ENCODE assay signal across 8 cellular contexts in the genomic region with DNA sequence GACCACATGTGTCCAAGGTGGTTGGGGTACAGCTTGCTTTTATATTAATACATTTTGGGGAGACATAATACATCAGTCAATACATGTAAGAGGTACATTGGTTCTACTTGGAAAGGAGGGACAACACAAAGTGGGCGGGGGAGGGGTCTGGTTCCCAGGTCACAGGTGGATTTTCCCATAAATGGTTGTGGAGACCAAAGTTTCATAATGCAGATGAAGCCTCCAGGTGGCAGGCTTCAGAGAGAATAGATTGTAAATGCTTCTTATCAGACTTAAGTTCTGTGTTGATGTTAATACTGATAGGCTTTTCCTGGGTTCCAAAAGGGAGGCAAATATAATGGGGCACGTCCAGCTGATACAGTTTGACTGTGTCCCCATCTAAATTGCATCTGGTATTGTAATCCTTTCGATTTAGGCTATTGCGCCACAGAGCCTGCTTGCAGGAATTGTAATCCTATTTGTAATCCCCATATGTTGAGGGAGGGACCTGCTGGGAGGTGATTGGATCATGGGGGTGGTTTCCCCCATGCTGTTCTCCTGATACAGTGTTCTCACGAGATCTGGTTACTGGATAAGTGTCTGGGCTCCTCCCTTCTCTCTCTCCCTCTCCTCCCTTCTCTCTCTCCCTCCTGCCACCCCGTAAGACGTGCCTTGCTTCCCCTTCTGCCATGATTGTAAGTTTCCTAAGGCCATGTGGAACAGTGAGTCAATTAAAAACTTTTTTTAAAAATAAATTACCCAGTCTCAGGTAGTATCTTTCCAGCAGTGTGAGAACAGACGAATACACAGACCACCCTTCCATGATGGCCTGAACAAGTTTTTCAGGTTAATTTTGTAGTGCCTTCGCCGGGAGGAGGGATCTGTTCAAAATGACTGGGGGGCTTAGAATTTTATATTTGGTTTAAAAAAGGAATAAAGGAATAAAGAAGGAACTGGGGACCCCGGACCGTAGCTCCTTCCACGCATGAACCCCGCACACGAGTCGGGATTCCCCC. TPM values are rescaled to one million over a fixed set of nuclear protein-coding genes. Genes with fewer than 3 reads are reported as not detected.
DNase-seq lines count a peak whose midpoint lies in the region; ATAC-seq, FAIRE-seq and TF ChIP-seq lines count a peak whose summit lies in the region.

No MANE protein-coding gene starts in this region.

- no peaks in the 10 kb centered on the region for H3K4me1 ChIP-seq in ectodermal cell (ENCODE audit: control insufficient read depth, insufficient read depth, low read length)
- H3K4me1 ChIP-seq in naive thymus-derived CD4-positive, alpha-beta T cell (ENCODE audit: control insufficient read depth in 2 of 2, insufficient read depth in 2 of 2, low read length in 2 of 2), result peaks cover 0 to 4% of the 10 kb centered on the region in 2 donors

- H3K4me3 Mint-ChIP-seq in naive thymus-derived CD4-positive, alpha-beta T cell, result peak overlapping the region; percentile 41 to 93 (median 74)

- intact Hi-C loops in naive thymus-derived CD4-positive, alpha-beta T cell (cut with micrococcal nuclease), result no loop called here

- TF ChIP-seq CTCF in BJ (IDR thresholded peaks at IDR 0.05; ENCODE audit: insufficient read depth, low read depth, low read length), result no peak

- CTCF ChIA-PET in BJ (lab: Yijun Ruan, JAX), result no interaction called here
- CTCF ChIA-PET in naive thymus-derived CD4-positive, alpha-beta T cell (lab: Charles Lee), result no interaction called here

- ATAC-seq in naive thymus-derived CD4-positive, alpha-beta T cell, result no peak
- no peak for ATAC-seq in HG03342 (IDR thresholded peaks at IDR 0.05; ENCODE audit: unreplicated experiment)
- no peak for ATAC-seq in GM21786 (IDR thresholded peaks at IDR 0.05; ENCODE audit: unreplicated experiment)

- FAIRE-seq in H54 (lab: Jason Lieb, UNC), result peak; percentile 20

- DNase-seq in BJ (ENCODE audit: low read depth) (peak; percentile 49), H54 (ENCODE audit: insufficient read length, low spot score) (peak; percentile 20), GOT3 (lab: John Stamatoyannopoulos, UW) (no peak)
- DNase-seq in naive thymus-derived CD4-positive, alpha-beta T cell, result no peak

- POLR2A ChIA-PET in BJ (lab: Charles Lee), result no interaction called here
- POLR2A ChIA-PET in naive thymus-derived CD4-positive, alpha-beta T cell (lab: Charles Lee), result no interaction called here

- TF ChIP-seq POLR2A in H54 (IDR thresholded peaks at IDR 0.05; ENCODE audit: low read depth, low read length), result no peak

- no peak overlapping the region for H3K27ac Mint-ChIP-seq in naive thymus-derived CD4-positive, alpha-beta T cell

- H3K9me3 ChIP-seq in ectodermal cell (ENCODE audit: control insufficient read depth, low read length), result no peaks in the 10 kb centered on the region
- H3K9me3 ChIP-seq in naive thymus-derived CD4-positive, alpha-beta T cell (ENCODE audit: control insufficient read depth in 2 of 3, low read length in 3 of 3), result no peaks in the 10 kb centered on the region

- H3K36me3 Mint-ChIP-seq in naive thymus-derived CD4-positive, alpha-beta T cell, result peaks cover 0 to 9% (median 4%) of the 10 kb centered on the region in 5 donors

- peaks cover 20 to 52% (median 42%) of the 10 kb centered on the region in 5 donors for H3K27me3 Mint-ChIP-seq in naive thymus-derived CD4-positive, alpha-beta T cell

- 17 to 22% methylated on average over 16 of the region's 16 CpGs for WGBS in ectodermal cell, 2 experiments

- peaks cover 0 to 9% (median 1%) of the 10 kb centered on the region in 11 donors for H3K9me3 Mint-ChIP-seq in naive thymus-derived CD4-positive, alpha-beta T cell

- H3K27me3 ChIP-seq in BJ (ENCODE audit: control insufficient read depth, insufficient read depth, low read length) (no peaks in the 10 kb centered on the region), ectodermal cell (ENCODE audit: control insufficient read depth, insufficient read depth, low read length, poor library complexity, severe bottlenecking) (peaks cover 55% of the 10 kb centered on the region)
- peaks cover 0 to 11% of the 10 kb centered on the region in 2 donors for H3K27me3 ChIP-seq in naive thymus-derived CD4-positive, alpha-beta T cell (ENCODE audit: control insufficient read depth in 2 of 2, insufficient read depth in 2 of 2, low read length in 2 of 2)

- no peak overlapping the region for H3K27ac ChIP-seq in ectodermal cell (ENCODE audit: insufficient read depth, low read depth, low read length, poor library complexity, severe bottlenecking)
- H3K27ac ChIP-seq in naive thymus-derived CD4-positive, alpha-beta T cell (ENCODE audit: low read depth, low read length), result no peak overlapping the region

- peaks cover 3 to 22% (median 14%) of the 10 kb centered on the region in 7 donors for H3K4me1 Mint-ChIP-seq in naive thymus-derived CD4-positive, alpha-beta T cell

- peak overlapping the region; percentile 60 for H3K4me3 ChIP-seq in BJ (ENCODE audit: low read depth, low read length)
- peak overlapping the region; percentile 50 for H3K4me3 ChIP-seq in ectodermal cell (ENCODE audit: insufficient read depth, low read depth, low read length)
- peak overlapping the region; percentile 17 for H3K4me3 ChIP-seq in naive thymus-derived CD4-positive, alpha-beta T cell (ENCODE audit: low read length)

- H3K36me3 ChIP-seq in BJ (ENCODE audit: control insufficient read depth, insufficient read depth, low read length), result no peaks in the 10 kb centered on the region
- no peaks in the 10 kb centered on the region for H3K36me3 ChIP-seq in ectodermal cell (ENCODE audit: control insufficient read depth, insufficient read depth, low read length)
- no peaks in the 10 kb centered on the region for H3K36me3 ChIP-seq in naive thymus-derived CD4-positive, alpha-beta T cell (ENCODE audit: control insufficient read depth in 2 of 3, insufficient read depth in 3 of 3, low read length in 3 of 3)

TF ChIP-seq in PFSK-1, 5 proteins besides CTCF, POLR2A, EP300 and RAD21:
- TF ChIP-seq TAF1 (IDR thresholded peaks at IDR 0.05; ENCODE audit: borderline replicate concordance, insufficient read depth, low read length) (peak; percentile 61; the same call in 1 of the 2 replicates), FOXP2 (optimal IDR thresholded peaks at IDR 0.05; ENCODE audit: borderline replicate concordance, extremely low read depth, extremely low read length, insufficient read depth) (no peak), POLR2AphosphoS5 (IDR thresholded peaks at IDR 0.05; ENCODE audit: low read depth, low read length) (peak; percentile 87), SIN3A (IDR thresholded peaks at IDR 0.05; ENCODE audit: borderline replicate concordance, insufficient read depth, low read length) (no peak)
- TF ChIP-seq, protein P1, sequence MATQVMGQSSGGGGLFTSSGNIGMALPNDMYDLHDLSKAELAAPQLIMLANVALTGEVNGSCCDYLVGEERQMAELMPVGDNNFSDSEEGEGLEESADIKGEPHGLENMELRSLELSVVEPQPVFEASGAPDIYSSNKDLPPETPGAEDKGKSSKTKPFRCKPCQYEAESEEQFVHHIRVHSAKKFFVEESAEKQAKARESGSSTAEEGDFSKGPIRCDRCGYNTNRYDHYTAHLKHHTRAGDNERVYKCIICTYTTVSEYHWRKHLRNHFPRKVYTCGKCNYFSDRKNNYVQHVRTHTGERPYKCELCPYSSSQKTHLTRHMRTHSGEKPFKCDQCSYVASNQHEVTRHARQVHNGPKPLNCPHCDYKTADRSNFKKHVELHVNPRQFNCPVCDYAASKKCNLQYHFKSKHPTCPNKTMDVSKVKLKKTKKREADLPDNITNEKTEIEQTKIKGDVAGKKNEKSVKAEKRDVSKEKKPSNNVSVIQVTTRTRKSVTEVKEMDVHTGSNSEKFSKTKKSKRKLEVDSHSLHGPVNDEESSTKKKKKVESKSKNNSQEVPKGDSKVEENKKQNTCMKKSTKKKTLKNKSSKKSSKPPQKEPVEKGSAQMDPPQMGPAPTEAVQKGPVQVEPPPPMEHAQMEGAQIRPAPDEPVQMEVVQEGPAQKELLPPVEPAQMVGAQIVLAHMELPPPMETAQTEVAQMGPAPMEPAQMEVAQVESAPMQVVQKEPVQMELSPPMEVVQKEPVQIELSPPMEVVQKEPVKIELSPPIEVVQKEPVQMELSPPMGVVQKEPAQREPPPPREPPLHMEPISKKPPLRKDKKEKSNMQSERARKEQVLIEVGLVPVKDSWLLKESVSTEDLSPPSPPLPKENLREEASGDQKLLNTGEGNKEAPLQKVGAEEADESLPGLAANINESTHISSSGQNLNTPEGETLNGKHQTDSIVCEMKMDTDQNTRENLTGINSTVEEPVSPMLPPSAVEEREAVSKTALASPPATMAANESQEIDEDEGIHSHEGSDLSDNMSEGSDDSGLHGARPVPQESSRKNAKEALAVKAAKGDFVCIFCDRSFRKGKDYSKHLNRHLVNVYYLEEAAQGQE (IDR thresholded peaks at IDR 0.05; ENCODE audit: insufficient read depth in 1 of 2, low read depth in 2 of 2, low read length in 2 of 2), result no peak
TF ChIP-seq in PFSK-1: peak in this region for 2.

RNA-seq across cellular contexts. Expression of gene ZNF823, which starts 44.9 kb away (rescaled TPM):
- 1.9 and 2.9 TPM in 2 replicates for polyA plus RNA-seq in BJ (2011; rRNA removed)
- polyA minus RNA-seq in BJ (2011; rRNA and poly(A)+ RNA removed), result 3.0 and 3.7 TPM in 2 replicates
- 1.2 TPM for polyA plus RNA-seq in PFSK-1 (2012; ENCODE audit: insufficient read length, low read depth)
- 8.1 TPM for polyA plus RNA-seq in ectodermal cell (2013, experiment 1 of 4)
- polyA plus RNA-seq in ectodermal cell (2013, experiment 2 of 4), result 5.8 TPM
- polyA plus RNA-seq in ectodermal cell (2013, experiment 3 of 4), result 6.3 TPM
- polyA plus RNA-seq in ectodermal cell (2013, experiment 4 of 4), result 7.2 TPM
- 1 to 10 TPM; 1.8 to 6.8 (median 2.8) TPM for total RNA-seq in naive thymus-derived CD4-positive, alpha-beta T cell
- polyA plus RNA-seq in naive thymus-derived CD4-positive, alpha-beta T cell, result 1 to 10 TPM; 3.7 to 3.8 TPM

Comparison
In these comparisons a context has a peak if more than half of its experiments do, and no peak if none do; other contexts are left out.
1. DNase-seq: peak in BJ (single experiment) and H54 (single experiment); none in naive thymus-derived CD4-positive, alpha-beta T cell (0 of 9) and GOT3 (single experiment).
2. Peak in every context shown above with its lines, with median percentiles within 50 percentile points of each other: H3K4me3 ChIP-seq.